12 cellular contexts compared by ENCODE assay signal in genomic region chr2:105769504-105769903, GRCh38. TPM values are rescaled to one million over a fixed set of nuclear protein-coding genes. Genes with fewer than 3 reads are reported as not detected.
DNase-seq lines count a peak whose midpoint lies in the region; ATAC-seq and TF ChIP-seq lines count a peak whose summit lies in the region.
"Had no signal": no experiment of that assay in that cellular context is flagged by ENCODE, and none has a peak within 500 bp of the region (broad histone marks: within the 10 kb centered on the region; RNA-seq: fewer than 3 reads in every experiment).

No MANE protein-coding gene starts in this region.

- H3K9ac ChIP-seq in BLaER1, result no peak overlapping the region

- H3K27ac ChIP-seq in BLaER1, result no peak overlapping the region
- no peak overlapping the region for H3K27ac ChIP-seq in lower lobe of right lung
- H3K27ac ChIP-seq: esophagus muscularis mucosa had no signal

- H3K27me3 Mint-ChIP-seq in activated naive CD8-positive, alpha-beta T cell treated with anti-CD3 and anti-CD28 coated beads, Interleukin-2, amount 50 U/mL, for 24 hours, result no peaks in the 10 kb centered on the region

- H3K9me3 Mint-ChIP-seq in activated naive CD8-positive, alpha-beta T cell treated with anti-CD3 and anti-CD28 coated beads, Interleukin-2, amount 50 U/mL, for 24 hours, result no peaks in the 10 kb centered on the region

- peak; percentile 45 for ATAC-seq in activated naive CD8-positive, alpha-beta T cell treated with anti-CD3 and anti-CD28 coated beads, Interleukin-2, amount 50 U/mL, for 24 hours
- ATAC-seq in lower lobe of right lung (no peak), HG03039 (IDR thresholded peaks at IDR 0.05; ENCODE audit: unreplicated experiment) (no peak)

- peak overlapping the region; percentile 51 for H3K4me3 Mint-ChIP-seq in activated naive CD8-positive, alpha-beta T cell treated with anti-CD3 and anti-CD28 coated beads, Interleukin-2, amount 50 U/mL, for 24 hours

- H3K4me1 Mint-ChIP-seq in activated naive CD8-positive, alpha-beta T cell treated with anti-CD3 and anti-CD28 coated beads, Interleukin-2, amount 50 U/mL, for 24 hours, result peaks cover 98% of the 10 kb centered on the region

- H3K4me3 ChIP-seq in BLaER1, result no peak overlapping the region
- no peak overlapping the region for H3K4me3 ChIP-seq in lower lobe of right lung
- H3K4me3 ChIP-seq: esophagus muscularis mucosa, stomach had no signal

- peak overlapping the region; percentile 92 for H3K27ac Mint-ChIP-seq in activated naive CD8-positive, alpha-beta T cell treated with anti-CD3 and anti-CD28 coated beads, Interleukin-2, amount 50 U/mL, for 24 hours

- H3K4me1 ChIP-seq in BLaER1 (peaks cover 74% of the 10 kb centered on the region), lower lobe of right lung (peaks cover 24% of the 10 kb centered on the region)

- DNase-seq in HEK293T (ENCODE audit: extremely low spot score), result peak; percentile 35
- no peak for DNase-seq in activated naive CD8-positive, alpha-beta T cell treated with anti-CD3 and anti-CD28 coated beads, Interleukin-2, amount 50 U/mL, for 24 hours
- DNase-seq in lower lobe of right lung, result no peak
- DNase-seq in SHP77 treated with DMSO at 0.1 percent for 48 hours (lab: John Stamatoyannopoulos, UW), result no peak
- no peak for DNase-seq in AG20443 (ENCODE audit: low spot score)
- DNase-seq in OCI-M1 (lab: John Stamatoyannopoulos, UW), result no peak
- DNase-seq: activated CD4-positive, CD25-positive, alpha-beta regulatory T cell treated with anti-CD3 and anti-CD28 coated beads, Interleukin-2, amount 50 U/mL, for 72 hours; NCI-H524 treated with DMSO at 0.1 percent for 48 hours; stomach had no signal

- POLR2A ChIA-PET in HEK293T (lab: Yijun Ruan, JAX), result no interaction called here

- H3K27me3 ChIP-seq in BLaER1 (no peaks in the 10 kb centered on the region), lower lobe of right lung (ENCODE audit: low read depth) (no peaks in the 10 kb centered on the region)
- H3K27me3 ChIP-seq: esophagus muscularis mucosa, stomach had no signal

- peak; percentile 15 for TF ChIP-seq CTCF in lower lobe of right lung (IDR thresholded peaks at IDR 0.05)

- peak overlapping the region; percentile 64; the same call in 1 of the 2 replicates for H3K4me2 ChIP-seq in BLaER1

- H3K36me3 Mint-ChIP-seq in activated naive CD8-positive, alpha-beta T cell treated with anti-CD3 and anti-CD28 coated beads, Interleukin-2, amount 50 U/mL, for 24 hours (ENCODE audit: low read depth), result peaks cover 49% of the 10 kb centered on the region

- peaks cover 100% of the 10 kb centered on the region for H4K20me1 ChIP-seq in BLaER1

- intact Hi-C loops in lower lobe of right lung (cut with DNase I), result no loop called here

- H3K9me3 ChIP-seq in BLaER1 (peaks cover 16% of the 10 kb centered on the region), lower lobe of right lung (no peaks in the 10 kb centered on the region)
- H3K9me3 ChIP-seq: esophagus muscularis mucosa, stomach had no signal

- CTCF ChIA-PET in HEK293T (lab: Yijun Ruan, JAX), result interaction anchor here (0.6 kb wide), 1 partner anchor 193 kb away, joined by 3 read pairs; no protein-coding TSS in a partner anchor

- peaks cover 57% of the 10 kb centered on the region for H3K36me3 ChIP-seq in BLaER1
- H3K36me3 ChIP-seq in lower lobe of right lung, result peaks cover 5% of the 10 kb centered on the region

TF ChIP-seq in HEK293T, 16 proteins besides CTCF, POLR2A, EP300 and RAD21:
- no peak for TF ChIP-seq FOXM1 (IDR thresholded peaks at IDR 0.05; ENCODE audit: borderline replicate concordance)
- TF ChIP-seq BHLHE40 (IDR thresholded peaks at IDR 0.05; ENCODE audit: borderline replicate concordance), result no peak
- no peak for TF ChIP-seq FOXA1 (IDR thresholded peaks at IDR 0.05)
- no peak for TF ChIP-seq SP1 (IDR thresholded peaks at IDR 0.05)
- TF ChIP-seq HDGF (IDR thresholded peaks at IDR 0.05; ENCODE audit: borderline replicate concordance), result no peak
- TF ChIP-seq TARDBP (IDR thresholded peaks at IDR 0.05), result no peak
- TF ChIP-seq PKNOX1 (IDR thresholded peaks at IDR 0.05), result no peak
- TF ChIP-seq LEF1 (IDR thresholded peaks at IDR 0.05; ENCODE audit: borderline replicate concordance), result no peak
- TF ChIP-seq ELF4 (IDR thresholded peaks at IDR 0.05), result no peak
- TF ChIP-seq SUZ12 (IDR thresholded peaks at IDR 0.05), result no peak
- no peak for TF ChIP-seq CTBP1 (IDR thresholded peaks at IDR 0.05; ENCODE audit: borderline replicate concordance)
- no peak for TF ChIP-seq ARNT (IDR thresholded peaks at IDR 0.05)
- no peak for TF ChIP-seq ZNF384 (IDR thresholded peaks at IDR 0.05)
- TF ChIP-seq L3MBTL2 (conservative IDR thresholded peaks at IDR 0.05), result no peak
- TF ChIP-seq NFRKB (IDR thresholded peaks at IDR 0.05), result no peak
- TF ChIP-seq FOXK2 (IDR thresholded peaks at IDR 0.05), result no peak

RNA-seq across cellular contexts. Expression of gene NCK2, which starts 24.8 kb away (rescaled TPM):
- total RNA-seq in lower lobe of right lung, result 36.7 TPM
